10 cellular contexts compared by ENCODE assay signal in genomic region chr15:32657198-32657886, GRCh38. TPM values are rescaled to one million over a fixed set of nuclear protein-coding genes. Genes with fewer than 3 reads are reported as not detected.
A peak's percentile ranks its signal among the peaks of the same experiment; 100 is the strongest.
DNase-seq lines count a peak whose midpoint lies in the region; ATAC-seq, FAIRE-seq and TF ChIP-seq lines count a peak whose summit lies in the region.
"Had no signal": no experiment of that assay in that cellular context is flagged by ENCODE, and none has a peak within 500 bp of the region (broad histone marks: within the 10 kb centered on the region; RNA-seq: fewer than 3 reads in every experiment).

No MANE protein-coding gene starts in this region.

- no peak for FAIRE-seq in GM19239 (lab: Jason Lieb, UNC)

- H3K4me3 ChIP-seq in osteoblast (ENCODE audit: insufficient read depth, low read length) (no peak overlapping the region), BE2C (ENCODE audit: low read depth, low read length) (no peak overlapping the region)

- POLR2A ChIA-PET in MCF 10A (lab: Yijun Ruan, JAX) = interaction anchor here (0.6 to 1.4 kb wide), 4 partner anchors 16 to 330 kb away, joined by 3 to 5 read pairs (median 3); no protein-coding TSS in a partner anchor

- TF ChIP-seq CTCF in MCF 10A (IDR thresholded peaks at IDR 0.05; ENCODE audit: unreplicated experiment) (peak; percentile 6), osteoblast (IDR thresholded peaks at IDR 0.05; ENCODE audit: extremely low read depth, low read depth, low read length) (peak; percentile 38), BE2C (IDR thresholded peaks at IDR 0.05; ENCODE audit: low read depth, low read length) (no peak; the same call in 1 of the 2 replicates)

- intact Hi-C loops in MCF 10A (cut with micrococcal nuclease) = no loop called here

- H3K79me2 ChIP-seq in osteoblast (ENCODE audit: insufficient read depth, low read length) = peaks cover under 1% of the 10 kb centered on the region

- CTCF ChIA-PET in MCF 10A (lab: Yijun Ruan, JAX) = interaction anchor here (0.6 to 7.6 kb wide), 15 partner anchors 7 to 431 kb away, joined by 3 to 151 read pairs (median 4); no protein-coding TSS in a partner anchor

- no peaks in the 10 kb centered on the region for H3K27me3 Mint-ChIP-seq in MCF 10A (ENCODE audit: insufficient read depth, unreplicated experiment)

- ATAC-seq in HG03520 (IDR thresholded peaks at IDR 0.05; ENCODE audit: unreplicated experiment) (peak; percentile 61), HG03571 (IDR thresholded peaks at IDR 0.05; ENCODE audit: unreplicated experiment) (no peak)

- H3K27ac Mint-ChIP-seq in MCF 10A (ENCODE audit: low read depth, unreplicated experiment) = peak overlapping the region; percentile 39

- H3K4me2 ChIP-seq in osteoblast (ENCODE audit: insufficient read depth, low read length) = peak overlapping the region; percentile 19

- peaks cover 28% of the 10 kb centered on the region for H3K4me1 Mint-ChIP-seq in MCF 10A (ENCODE audit: insufficient read depth, unreplicated experiment)

- peaks cover 32% of the 10 kb centered on the region for H3K4me1 ChIP-seq in osteoblast (ENCODE audit: insufficient read depth, low read length)
- H3K4me1 ChIP-seq in BE2C = peaks cover 3% of the 10 kb centered on the region; the same call in 1 of the 2 replicates

- BruUV-seq in MCF 10A (replicated peaks; lab: Mats Ljungman, UMichigan) = no TSS peak

- peak overlapping the region; percentile 51 for H3K4me3 Mint-ChIP-seq in MCF 10A (ENCODE audit: unreplicated experiment)

- no peaks in the 10 kb centered on the region for H3K36me3 Mint-ChIP-seq in MCF 10A (ENCODE audit: insufficient read depth, unreplicated experiment)

- DNase-seq in GM19239 (ENCODE audit: insufficient read length, low spot score) = peak; percentile 16
- peak; percentile 38 for DNase-seq in MCF 10A (ENCODE audit: unreplicated experiment)
- DNase-seq in osteoblast (ENCODE audit: insufficient read length, low spot score, missing footprints) = peak; percentile 63
- no peak for DNase-seq in BE2C
- DNase-seq in middle frontal gyrus (ENCODE audit: extremely low spot score, low spot score) = no peak
- DNase-seq: activated CD4-positive, CD25-positive, alpha-beta regulatory T cell treated with anti-CD3 and anti-CD28 coated beads, Interleukin-2, amount 50 U/mL, for 72 hours; NCI-H1048; nucleus accumbens had no signal

- H3K9me3 Mint-ChIP-seq in MCF 10A (ENCODE audit: unreplicated experiment) = no peaks in the 10 kb centered on the region

- no peaks in the 10 kb centered on the region for H3K27me3 ChIP-seq in osteoblast (ENCODE audit: insufficient read depth, low read length)
- H3K27me3 ChIP-seq in BE2C = no peaks in the 10 kb centered on the region

- H3K36me3 ChIP-seq in osteoblast (ENCODE audit: insufficient read depth, low read length) = no peaks in the 10 kb centered on the region
- no peaks in the 10 kb centered on the region for H3K36me3 ChIP-seq in BE2C

- H3K9me3 ChIP-seq in osteoblast (ENCODE audit: low read depth, low read length) (no peaks in the 10 kb centered on the region), BE2C (no peaks in the 10 kb centered on the region)

- H4K20me1 ChIP-seq in osteoblast (ENCODE audit: insufficient read depth, low read length) = no peaks in the 10 kb centered on the region

- peak overlapping the region; percentile 29 for H3K27ac ChIP-seq in osteoblast (ENCODE audit: low read depth, low read length)

- no peak overlapping the region for H2AFZ ChIP-seq in osteoblast (ENCODE audit: low read length)

RNA-seq across cellular contexts. Expression of gene SCG5, which starts 15.8 kb away (rescaled TPM):
- 4.0 and 7.4 TPM in 2 replicates for total RNA-seq in MCF 10A (2022)
- total RNA-seq in osteoblast = 6.8 and 9.0 TPM in 2 replicates
- polyA plus RNA-seq in BE2C (2012; ENCODE audit: insufficient read depth, insufficient read length, low read depth) = 203 TPM

RNA-seq across cellular contexts. Expression of gene ARHGAP11A, which starts 42.0 kb away (rescaled TPM):
- total RNA-seq in MCF 10A (2022) (38.6 and 71.8 TPM in 2 replicates), osteoblast (7.2 and 8.8 TPM in 2 replicates)
- 17.1 TPM for polyA plus RNA-seq in BE2C (2012; ENCODE audit: insufficient read depth, insufficient read length, low read depth)

Comparison
In these comparisons a context has a peak if more than half of its experiments do, and no peak if none do; other contexts are left out.
1. DNase-seq: peak in GM19239 (single experiment), MCF 10A (single experiment) and osteoblast (single experiment); none in BE2C (single experiment) and middle frontal gyrus (single experiment).